ENCODE assay signal across 30 cellular contexts in the genomic region with DNA sequence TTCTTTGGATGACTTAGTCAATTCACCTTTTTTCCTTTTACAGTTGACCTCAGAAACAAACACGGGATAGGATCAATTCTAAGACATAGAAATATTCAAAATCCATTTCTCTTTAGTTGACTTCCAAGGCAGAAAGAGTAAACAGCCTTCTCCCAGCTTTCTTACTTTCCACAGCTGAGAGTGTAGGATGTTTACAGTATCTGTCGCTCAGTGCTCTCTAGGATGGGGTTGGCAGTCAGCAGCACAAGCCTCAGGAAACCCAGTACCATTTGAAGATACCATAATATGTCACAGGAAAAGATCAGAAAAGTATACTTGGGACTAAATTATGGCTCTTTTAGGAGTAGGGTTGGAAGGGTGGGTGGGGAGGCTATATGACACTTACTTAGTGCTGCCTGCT.
"Had no signal": no experiment of that assay in that cellular context is flagged by ENCODE, and none has a peak within 500 bp of the region (broad histone marks: within the 10 kb centered on the region; RNA-seq: fewer than 3 reads in every experiment).

No MANE protein-coding gene starts in this region.

- H3K4me1 Mint-ChIP-seq: activated CD4-positive, alpha-beta T cell treated with anti-CD3 and anti-CD28 coated beads for 36 hours; activated CD4-positive, alpha-beta T cell treated with anti-CD3 and anti-CD28 coated beads, Interleukin-2, amount 10 ng/mL, durations not matched to agents 24 days and 14 days; activated CD8-positive, alpha-beta memory T cell treated with anti-CD3 and anti-CD28 coated beads, Interleukin-2, amount 10 ng/mL, durations not matched to agents 7 days and 5 days; activated naive CD4-positive, alpha-beta T cell treated with anti-CD3 and anti-CD28 coated beads, Interleukin-2, amount 10 ng/mL, durations not matched to agents 7 days and 5 days; activated naive CD8-positive, alpha-beta T cell treated with anti-CD3 and anti-CD28 coated beads, Interleukin-2, amount 10 ng/mL, durations not matched to agents 7 days and 5 days; brain; central memory CD8-positive, alpha-beta T cell; endodermal cell had no signal

- H3K9me3 ChIP-seq: ascending aorta, gastrocnemius medialis had no signal

- H3K27me3 ChIP-seq: ascending aorta, dorsolateral prefrontal cortex, esophagus muscularis mucosa, foreskin keratinocyte, gastrocnemius medialis, heart right ventricle had no signal

- H3K27ac Mint-ChIP-seq: activated CD4-positive, alpha-beta memory T cell treated with anti-CD3 and anti-CD28 coated beads for 36 hours; activated CD4-positive, alpha-beta T cell treated with anti-CD3 and anti-CD28 coated beads for 36 hours; activated CD4-positive, alpha-beta T cell treated with anti-CD3 and anti-CD28 coated beads, Interleukin-2, amount 10 ng/mL, durations not matched to agents 24 days and 14 days; activated CD8-positive, alpha-beta memory T cell treated with anti-CD3 and anti-CD28 coated beads, Interleukin-2, amount 10 ng/mL, durations not matched to agents 7 days and 5 days; activated CD8-positive, alpha-beta T cell treated with anti-CD3 and anti-CD28 coated beads, Interleukin-2, amount 10 ng/mL, durations not matched to agents 7 days and 5 days; activated naive CD4-positive, alpha-beta T cell treated with anti-CD3 and anti-CD28 coated beads, Interleukin-2, amount 10 ng/mL, durations not matched to agents 7 days and 5 days; activated naive CD4-positive, alpha-beta T cell treated with anti-CD3 and anti-CD28 coated beads, Interleukin-2, amount 50 U/mL, for 72 hours; activated naive CD8-positive, alpha-beta T cell treated with anti-CD3 and anti-CD28 coated beads, Interleukin-2, amount 10 ng/mL, durations not matched to agents 7 days and 5 days; activated T-cell treated with anti-CD3 and anti-CD28 coated beads, Interleukin-2, amount 50 U/mL, for 24 hours; activated T-cell treated with anti-CD3 and anti-CD28 coated beads, Interleukin-2, amount 50 U/mL, for 72 hours; dendritic cell treated with granulocyte-macrophage colony-stimulating factor and Interleukin-4, amounts not matched to agents 40 ng/mL and 50 ng/mL, for 4 days; endodermal cell had no signal

- H3K36me3 ChIP-seq: gastrocnemius medialis had no signal

- DNase-seq: activated CD4-positive, alpha-beta memory T cell treated with anti-CD3 and anti-CD28 coated beads for 36 hours; activated CD4-positive, alpha-beta T cell treated with anti-CD3 and anti-CD28 coated beads for 36 hours; activated CD4-positive, alpha-beta T cell treated with anti-CD3 and anti-CD28 coated beads, Interleukin-2, amount 10 ng/mL, durations not matched to agents 24 days and 14 days; activated CD4-positive, CD25-positive, alpha-beta regulatory T cell; activated CD4-positive, CD25-positive, alpha-beta regulatory T cell treated with anti-CD3 and anti-CD28 coated beads, Interleukin-2, amount 50 U/mL, for 72 hours; activated CD8-positive, alpha-beta memory T cell treated with anti-CD3 and anti-CD28 coated beads, Interleukin-2, amount 10 ng/mL, durations not matched to agents 7 days and 5 days; activated CD8-positive, alpha-beta memory T cell treated with anti-CD3 and anti-CD28 coated beads, Interleukin-2, amount 50 U/mL, for 4 hours; activated CD8-positive, alpha-beta T cell treated with anti-CD3 and anti-CD28 coated beads, Interleukin-2, amount 10 ng/mL, durations not matched to agents 7 days and 5 days; activated gamma-delta T cell; activated naive CD4-positive, alpha-beta T cell; activated naive CD4-positive, alpha-beta T cell treated with anti-CD3 and anti-CD28 coated beads, Interleukin-2, amount 10 ng/mL, durations not matched to agents 7 days and 5 days; activated naive CD8-positive, alpha-beta T cell treated with anti-CD3 and anti-CD28 coated beads, Interleukin-2, amount 10 ng/mL, durations not matched to agents 7 days and 5 days; activated T-cell treated with anti-CD3 and anti-CD28 coated beads, Interleukin-2, amount 50 U/mL, for 24 hours; activated T-cell treated with anti-CD3 and anti-CD28 coated beads, Interleukin-2, amount 50 U/mL, for 72 hours; dorsolateral prefrontal cortex; effector memory CD4-positive, alpha-beta T cell; endodermal cell; erythroblast; foreskin keratinocyte; gastrocnemius medialis; heart right ventricle; T-helper 2 cell had no signal

- H3K27me3 Mint-ChIP-seq: brain had no signal

- H3K4me1 ChIP-seq: ascending aorta had no signal

- H3K4me3 Mint-ChIP-seq: activated CD4-positive, alpha-beta memory T cell treated with anti-CD3 and anti-CD28 coated beads for 36 hours; activated CD4-positive, alpha-beta T cell treated with anti-CD3 and anti-CD28 coated beads for 36 hours; activated CD4-positive, alpha-beta T cell treated with anti-CD3 and anti-CD28 coated beads, Interleukin-2, amount 10 ng/mL, durations not matched to agents 24 days and 14 days; activated CD8-positive, alpha-beta memory T cell treated with anti-CD3 and anti-CD28 coated beads, Interleukin-2, amount 10 ng/mL, durations not matched to agents 7 days and 5 days; activated CD8-positive, alpha-beta T cell treated with anti-CD3 and anti-CD28 coated beads, Interleukin-2, amount 10 ng/mL, durations not matched to agents 7 days and 5 days; activated naive CD4-positive, alpha-beta T cell treated with anti-CD3 and anti-CD28 coated beads, Interleukin-2, amount 10 ng/mL, durations not matched to agents 7 days and 5 days; activated naive CD8-positive, alpha-beta T cell treated with anti-CD3 and anti-CD28 coated beads, Interleukin-2, amount 10 ng/mL, durations not matched to agents 7 days and 5 days; activated T-cell treated with anti-CD3 and anti-CD28 coated beads, Interleukin-2, amount 50 U/mL, for 24 hours; activated T-cell treated with anti-CD3 and anti-CD28 coated beads, Interleukin-2, amount 50 U/mL, for 72 hours; brain; central memory CD8-positive, alpha-beta T cell; dendritic cell treated with granulocyte-macrophage colony-stimulating factor and Interleukin-4, amounts not matched to agents 40 ng/mL and 50 ng/mL, for 4 days; endodermal cell had no signal

- H3K36me3 Mint-ChIP-seq: activated CD4-positive, alpha-beta memory T cell treated with anti-CD3 and anti-CD28 coated beads for 36 hours; activated CD8-positive, alpha-beta memory T cell treated with anti-CD3 and anti-CD28 coated beads, Interleukin-2, amount 10 ng/mL, durations not matched to agents 7 days and 5 days; activated naive CD4-positive, alpha-beta T cell treated with anti-CD3 and anti-CD28 coated beads, Interleukin-2, amount 10 ng/mL, durations not matched to agents 7 days and 5 days; activated naive CD4-positive, alpha-beta T cell treated with anti-CD3 and anti-CD28 coated beads, Interleukin-2, amount 50 U/mL, for 72 hours; activated naive CD8-positive, alpha-beta T cell treated with anti-CD3 and anti-CD28 coated beads, Interleukin-2, amount 10 ng/mL, durations not matched to agents 7 days and 5 days had no signal

- H3K9me3 Mint-ChIP-seq: activated CD4-positive, alpha-beta T cell treated with anti-CD3 and anti-CD28 coated beads, Interleukin-2, amount 10 ng/mL, durations not matched to agents 24 days and 14 days; activated naive CD4-positive, alpha-beta T cell treated with anti-CD3 and anti-CD28 coated beads, Interleukin-2, amount 10 ng/mL, durations not matched to agents 7 days and 5 days; activated naive CD4-positive, alpha-beta T cell treated with anti-CD3 and anti-CD28 coated beads, Interleukin-2, amount 50 U/mL, for 72 hours; activated naive CD8-positive, alpha-beta T cell treated with anti-CD3 and anti-CD28 coated beads, Interleukin-2, amount 10 ng/mL, durations not matched to agents 7 days and 5 days; activated T-cell treated with anti-CD3 and anti-CD28 coated beads, Interleukin-2, amount 50 U/mL, for 72 hours; central memory CD8-positive, alpha-beta T cell; dendritic cell treated with granulocyte-macrophage colony-stimulating factor and Interleukin-4, amounts not matched to agents 40 ng/mL and 50 ng/mL, for 4 days had no signal

- H3K27ac ChIP-seq: ascending aorta, coronary artery, dorsolateral prefrontal cortex, esophagus muscularis mucosa, foreskin keratinocyte, gastrocnemius medialis had no signal

- ATAC-seq: activated CD4-positive, alpha-beta T cell treated with anti-CD3 and anti-CD28 coated beads for 36 hours; activated CD8-positive, alpha-beta memory T cell treated with anti-CD3 and anti-CD28 coated beads, Interleukin-2, amount 10 ng/mL, durations not matched to agents 7 days and 5 days; activated CD8-positive, alpha-beta T cell treated with anti-CD3 and anti-CD28 coated beads, Interleukin-2, amount 10 ng/mL, durations not matched to agents 7 days and 5 days; activated naive CD4-positive, alpha-beta T cell treated with anti-CD3 and anti-CD28 coated beads, Interleukin-2, amount 50 U/mL, for 72 hours; activated T-cell treated with anti-CD3 and anti-CD28 coated beads, Interleukin-2, amount 50 U/mL, for 72 hours; foreskin keratinocyte; gastrocnemius medialis had no signal

- FAIRE-seq: bronchial epithelial cell had no signal

- H3K4me3 ChIP-seq: ascending aorta, coronary artery, dorsolateral prefrontal cortex, esophagus muscularis mucosa, gastrocnemius medialis, heart right ventricle had no signal
